Comparison of ENCODE assay signal across 8 cellular contexts in the genomic region with DNA sequence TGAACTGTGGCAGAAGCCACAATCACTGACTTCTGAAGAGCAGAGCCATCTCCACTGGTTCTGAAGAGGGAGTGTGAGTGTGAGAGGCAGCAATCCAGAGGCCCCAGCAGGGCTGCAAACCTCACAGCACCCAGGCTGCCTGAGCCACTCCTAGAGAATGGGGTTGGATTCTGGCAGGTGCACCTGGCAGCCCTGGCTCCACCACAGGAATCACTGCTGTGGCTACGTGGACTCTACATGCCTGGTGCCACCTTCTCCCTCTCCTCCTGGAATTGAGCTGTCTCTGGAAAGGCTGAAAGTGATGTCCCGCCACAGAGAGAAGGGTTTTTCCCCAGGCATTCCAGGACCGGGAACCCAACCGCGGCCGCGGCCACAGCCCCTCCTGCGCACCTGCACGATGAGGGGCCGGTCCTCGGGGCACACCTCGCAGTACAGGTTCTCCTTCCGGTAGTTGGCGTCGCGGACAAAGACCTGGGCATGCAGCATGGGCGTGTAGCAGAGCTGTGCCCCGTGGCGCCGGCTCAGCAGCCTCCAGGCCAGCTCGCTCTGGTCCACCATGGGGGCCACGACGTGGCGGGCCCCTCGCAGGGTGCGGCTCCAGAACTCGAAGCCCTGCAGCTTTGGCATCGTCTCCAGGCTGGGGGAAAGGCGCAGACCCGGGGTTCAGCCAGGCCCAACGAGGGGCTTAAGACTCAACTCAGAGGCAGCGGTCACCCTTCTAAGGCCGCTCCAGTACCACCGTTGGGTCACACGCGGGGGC. TPM values are rescaled to one million over a fixed set of nuclear protein-coding genes. Genes with fewer than 3 reads are reported as not detected.
A peak's percentile ranks its signal among the peaks of the same experiment; 100 is the strongest.
DNase-seq lines count a peak whose midpoint lies in the region; ATAC-seq and TF ChIP-seq lines count a peak whose summit lies in the region.

No MANE protein-coding gene starts in this region.

- WGBS in psoas muscle, 3 donors, result 25 to 33% (median 29%) methylated on average over 35 to 36 of the region's 36 CpGs

- no peaks in the 10 kb centered on the region for H3K9me3 ChIP-seq in psoas muscle

- intact Hi-C loops in psoas muscle (cut with DNase I), result loop anchor here in 1 of 2 donors (1.0 kb wide), 1 partner anchor 11 kb away; no protein-coding TSS in a partner anchor

- peaks cover 10 to 46% of the 10 kb centered on the region in 2 donors for H3K36me3 ChIP-seq in psoas muscle (ENCODE audit: insufficient read depth in 1 of 2, low read depth in 1 of 2)

- H3K4me1 ChIP-seq in psoas muscle, result peaks cover 9% of the 10 kb centered on the region

- H3K4me3 ChIP-seq in fibroblast of mammary gland (ENCODE audit: control insufficient read depth, low read depth, low read length) (peak overlapping the region; percentile 70), psoas muscle (peak overlapping the region; percentile 98)

- TF ChIP-seq CTCF in fibroblast of mammary gland (conservative IDR thresholded peaks at IDR 0.05; ENCODE audit: control insufficient read depth, insufficient read depth, low read depth, low read length) (no peak), psoas muscle (IDR thresholded peaks at IDR 0.05) (no peak), GM13977 (IDR thresholded peaks at IDR 0.05; ENCODE audit: extremely low read depth, insufficient read depth, missing control alignments) (no peak)

- in situ Hi-C loops in GM13977 (cut with MboI; ENCODE audit: low pct_unique_long_range_greater_than_20kb, low sequenced_read_pairs, unreplicated experiment), result no loop called here

- peak; percentile 22 for DNase-seq in NCI-H1105 treated with DMSO at 0.1 percent for 48 hours (lab: John Stamatoyannopoulos, UW)
- DNase-seq in NCI-H1105 (lab: John Stamatoyannopoulos, UW), result no peak
- DNase-seq in RPMI8226, result peak; percentile 76
- no peak for DNase-seq in fibroblast of mammary gland (ENCODE audit: low read depth)
- DNase-seq in psoas muscle, result peak; percentile 10 to 58
- no peak for DNase-seq in GM13977 (ENCODE audit: low spot score)
- DNase-seq in mesenteric fat pad (ENCODE audit: low spot score), result no peak
- no peak for DNase-seq in NCI-H226

- H3K27me3 ChIP-seq in psoas muscle (ENCODE audit: insufficient read depth in 3 of 3, low read length in 2 of 3), result no peaks in the 10 kb centered on the region

- peak overlapping the region; percentile 82 for H3K27ac ChIP-seq in psoas muscle

- no peak for ATAC-seq in psoas muscle

RNA-seq across cellular contexts. Expression of gene DUS1L, which starts 1.0 kb away (rescaled TPM):
- 100 to 1,000 TPM in 3 of 4 donors, 10 to 100 TPM in 1; 72.6 to 136 (median 104) TPM for total RNA-seq in psoas muscle
- 100 to 1,000 TPM; 117 to 170 (median 133) TPM for polyA plus RNA-seq in psoas muscle
- 103 TPM for total RNA-seq in mesenteric fat pad

RNA-seq across cellular contexts. Expression of gene GPS1, which starts 12.9 kb away (rescaled TPM):
- 100 to 1,000 TPM in 2 of 4 donors, 10 to 100 TPM in 2; 89.8 to 112 (median 97.7) TPM for total RNA-seq in psoas muscle
- 100 to 1,000 TPM in 2 of 3 donors, 10 to 100 TPM in 1; 87.1 to 114 (median 104) TPM for polyA plus RNA-seq in psoas muscle
- 85.8 TPM for total RNA-seq in mesenteric fat pad

RNA-seq across cellular contexts. Expression of gene RFNG, which starts 13.0 kb away (rescaled TPM):
- total RNA-seq in psoas muscle (10 to 100 TPM; 27.1 to 37.3 (median 29.3) TPM), mesenteric fat pad (46.1 TPM)
- polyA plus RNA-seq in psoas muscle, result 10 to 100 TPM; 31.0 to 40.7 (median 37.3) TPM

RNA-seq across cellular contexts. Expression of gene DCXR, which starts 27.1 kb away (rescaled TPM):
- total RNA-seq in psoas muscle, result 100 to 1,000 TPM; 111 to 216 (median 155) TPM
- polyA plus RNA-seq in psoas muscle, result 100 to 1,000 TPM; 117 to 158 (median 147) TPM
- 157 TPM for total RNA-seq in mesenteric fat pad

RNA-seq across cellular contexts. Expression of gene RAC3, which starts 33.1 kb away (rescaled TPM):
- not detected for total RNA-seq in psoas muscle
- polyA plus RNA-seq in psoas muscle, result under 1 TPM in 2 of 3 donors, not detected in 1; 0.05 to 0.83 TPM
- total RNA-seq in mesenteric fat pad, result 15.5 TPM

Comparison
In these comparisons a context has a peak if more than half of its experiments do, and no peak if none do; other contexts are left out.
1. DNase-seq: peak in NCI-H1105 treated with DMSO at 0.1 percent for 48 hours (single experiment), RPMI8226 (single experiment) and psoas muscle (2 of 2); none in NCI-H1105 (single experiment), fibroblast of mammary gland (single experiment), GM13977 (single experiment), mesenteric fat pad (single experiment) and NCI-H226 (single experiment).